In the genomic region with DNA sequence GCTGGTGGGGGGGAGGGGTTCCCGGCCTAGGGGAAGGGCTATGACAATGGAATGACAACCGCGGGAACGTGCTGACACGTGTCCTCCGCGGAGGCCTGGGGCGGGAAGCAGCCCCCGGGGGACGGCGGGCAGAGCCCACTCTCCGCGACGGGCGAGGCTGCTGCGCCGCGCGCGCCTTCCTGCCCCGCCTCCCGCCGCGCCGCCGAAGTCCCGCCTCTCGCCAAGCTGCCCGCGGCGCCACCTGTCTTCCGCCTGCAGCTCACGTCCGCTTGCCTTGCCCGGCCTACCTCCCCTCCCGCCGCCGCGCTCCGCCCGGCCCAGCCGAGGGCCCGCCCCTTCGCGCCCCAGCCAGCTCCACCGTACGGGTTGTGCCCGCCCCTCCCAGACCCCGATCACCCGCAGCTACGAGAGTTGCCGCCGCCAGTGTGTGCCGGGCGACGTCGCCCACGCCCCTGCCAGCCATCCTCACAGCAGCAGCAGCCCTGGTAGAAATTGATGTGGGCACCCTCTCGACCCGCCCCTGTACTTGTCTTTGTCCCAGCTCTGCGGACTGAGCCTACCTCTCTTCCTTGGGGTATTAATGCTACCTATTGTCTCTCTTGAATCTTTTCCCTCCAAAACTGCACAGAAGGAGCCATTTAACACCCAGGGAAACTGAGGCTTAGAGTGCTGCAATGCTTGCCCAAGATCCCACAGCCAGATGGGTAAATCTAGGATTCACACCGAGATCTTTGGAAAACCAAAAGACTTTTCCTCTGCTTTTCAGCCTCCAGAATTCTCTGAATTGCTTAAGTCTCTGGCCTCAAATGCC, we compare ENCODE assay signal across 1 cellular context.
TF ChIP-seq lines count a peak whose summit lies in the region.

A gene with protein sequence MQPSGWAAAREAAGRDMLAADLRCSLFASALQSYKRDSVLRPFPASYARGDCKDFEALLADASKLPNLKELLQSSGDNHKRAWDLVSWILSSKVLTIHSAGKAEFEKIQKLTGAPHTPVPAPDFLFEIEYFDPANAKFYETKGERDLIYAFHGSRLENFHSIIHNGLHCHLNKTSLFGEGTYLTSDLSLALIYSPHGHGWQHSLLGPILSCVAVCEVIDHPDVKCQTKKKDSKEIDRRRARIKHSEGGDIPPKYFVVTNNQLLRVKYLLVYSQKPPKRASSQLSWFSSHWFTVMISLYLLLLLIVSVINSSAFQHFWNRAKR (minus strand): TSS at position 180 of the 811 bp plus-strand sequence. CDS start 457 bp downstream, outside the sequence.

TF ChIP-seq in HEK293, 187 proteins besides CTCF, POLR2A, EP300 and RAD21 (continued from another document):
- TF ChIP-seq, protein P1, sequence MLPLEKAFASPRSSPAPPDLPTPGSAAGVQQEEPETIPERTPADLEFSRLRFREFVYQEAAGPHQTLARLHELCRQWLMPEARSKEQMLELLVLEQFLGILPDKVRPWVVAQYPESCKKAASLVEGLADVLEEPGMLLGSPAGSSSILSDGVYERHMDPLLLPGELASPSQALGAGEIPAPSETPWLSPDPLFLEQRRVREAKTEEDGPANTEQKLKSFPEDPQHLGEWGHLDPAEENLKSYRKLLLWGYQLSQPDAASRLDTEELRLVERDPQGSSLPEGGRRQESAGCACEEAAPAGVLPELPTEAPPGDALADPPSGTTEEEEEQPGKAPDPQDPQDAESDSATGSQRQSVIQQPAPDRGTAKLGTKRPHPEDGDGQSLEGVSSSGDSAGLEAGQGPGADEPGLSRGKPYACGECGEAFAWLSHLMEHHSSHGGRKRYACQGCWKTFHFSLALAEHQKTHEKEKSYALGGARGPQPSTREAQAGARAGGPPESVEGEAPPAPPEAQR (tag by site-specific recombination; IDR thresholded peaks at IDR 0.05) = no peak
- TF ChIP-seq ZNF157 (tag by site-specific recombination; IDR thresholded peaks at IDR 0.05) (no peak), ZFP37 (tag by site-specific recombination; IDR thresholded peaks at IDR 0.05) (0 out of 2 replicates have a peak, but pooled peaks have one; percentile 59), ZBTB21 (tag by site-specific recombination; IDR thresholded peaks at IDR 0.05) (0 out of 2 replicates have a peak, but pooled peaks have one; percentile 8), ZNF521 (tag by site-specific recombination; IDR thresholded peaks at IDR 0.05) (no peak), ZNF629 (tag by site-specific recombination; IDR thresholded peaks at IDR 0.05) (0 out of 2 replicates have a peak, but pooled peaks have one; percentile 20), HOXC10 (CRISPR knock-in tag; IDR thresholded peaks at IDR 0.05) (0 out of 2 replicates have a peak, but pooled peaks have one; percentile 23), SP2 (tag by site-specific recombination; IDR thresholded peaks at IDR 0.05) (peak; percentile 87), KLF9 (tag by site-specific recombination; IDR thresholded peaks at IDR 0.05; ENCODE audit: low read depth) (peak; percentile 78), ZBTB8A (tag by site-specific recombination; IDR thresholded peaks at IDR 0.05) (peak; percentile 72), ZNF596 (tag by site-specific recombination; IDR thresholded peaks at IDR 0.05) (peak; percentile 51; the same call in 1 of the 2 replicates), ZFP41 (tag by site-specific recombination; IDR thresholded peaks at IDR 0.05; ENCODE audit: borderline replicate concordance) (no peak), ZFHX2 (tag by site-specific recombination; conservative IDR thresholded peaks at IDR 0.05) (peak; percentile 89), ZNF747 (tag by site-specific recombination; IDR thresholded peaks at IDR 0.05) (no peak), GLIS1 (tag by site-specific recombination; IDR thresholded peaks at IDR 0.05) (peak; percentile 88; the same call in 1 of the 2 replicates), ZNF768 (tag by site-specific recombination; IDR thresholded peaks at IDR 0.05) (no peak), ZNF623 (tag by site-specific recombination; IDR thresholded peaks at IDR 0.05) (peak; percentile 14; the same call in 1 of the 2 replicates), ZNF366 (tag by site-specific recombination; conservative IDR thresholded peaks at IDR 0.05) (no peak), KLF7 (tag by site-specific recombination; IDR thresholded peaks at IDR 0.05; ENCODE audit: borderline replicate concordance) (0 out of 2 replicates have a peak, but pooled peaks have one; percentile 50), ZNF548 (tag by site-specific recombination; IDR thresholded peaks at IDR 0.05) (no peak), SCRT2 (tag by site-specific recombination; IDR thresholded peaks at IDR 0.05) (0 out of 2 replicates have a peak, but pooled peaks have one; percentile 8), IKZF3 (tag by site-specific recombination; IDR thresholded peaks at IDR 0.05) (peak; percentile 83), EGR2 (tag by site-specific recombination; IDR thresholded peaks at IDR 0.05; ENCODE audit: low read depth) (peak; percentile 62; the same call in 1 of the 2 replicates), ZNF335 (tag by site-specific recombination; conservative IDR thresholded peaks at IDR 0.05) (peak; percentile 77), GLIS2 (tag by site-specific recombination; IDR thresholded peaks at IDR 0.05) (peak; percentile 80)
- TF ChIP-seq, protein P2, sequence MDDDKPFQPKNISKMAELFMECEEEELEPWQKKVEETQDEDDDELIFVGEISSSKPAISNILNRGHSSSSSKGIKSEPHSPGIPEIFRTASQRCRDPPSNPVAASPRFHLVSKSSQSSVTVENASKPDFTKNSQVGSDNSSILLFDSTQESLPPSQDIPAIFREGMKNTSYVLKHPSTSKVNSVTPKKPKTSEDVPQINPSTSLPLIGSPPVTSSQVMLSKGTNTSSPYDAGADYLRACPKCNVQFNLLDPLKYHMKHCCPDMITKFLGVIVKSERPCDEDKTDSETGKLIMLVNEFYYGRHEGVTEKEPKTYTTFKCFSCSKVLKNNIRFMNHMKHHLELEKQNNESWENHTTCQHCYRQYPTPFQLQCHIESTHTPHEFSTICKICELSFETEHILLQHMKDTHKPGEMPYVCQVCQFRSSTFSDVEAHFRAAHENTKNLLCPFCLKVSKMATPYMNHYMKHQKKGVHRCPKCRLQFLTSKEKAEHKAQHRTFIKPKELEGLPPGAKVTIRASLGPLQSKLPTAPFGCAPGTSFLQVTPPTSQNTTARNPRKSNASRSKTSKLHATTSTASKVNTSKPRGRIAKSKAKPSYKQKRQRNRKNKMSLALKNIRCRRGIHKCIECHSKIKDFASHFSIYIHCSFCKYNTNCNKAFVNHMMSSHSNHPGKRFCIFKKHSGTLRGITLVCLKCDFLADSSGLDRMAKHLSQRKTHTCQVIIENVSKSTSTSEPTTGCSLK (tag by site-specific recombination; IDR thresholded peaks at IDR 0.05) = no peak
- TF ChIP-seq, protein P3, sequence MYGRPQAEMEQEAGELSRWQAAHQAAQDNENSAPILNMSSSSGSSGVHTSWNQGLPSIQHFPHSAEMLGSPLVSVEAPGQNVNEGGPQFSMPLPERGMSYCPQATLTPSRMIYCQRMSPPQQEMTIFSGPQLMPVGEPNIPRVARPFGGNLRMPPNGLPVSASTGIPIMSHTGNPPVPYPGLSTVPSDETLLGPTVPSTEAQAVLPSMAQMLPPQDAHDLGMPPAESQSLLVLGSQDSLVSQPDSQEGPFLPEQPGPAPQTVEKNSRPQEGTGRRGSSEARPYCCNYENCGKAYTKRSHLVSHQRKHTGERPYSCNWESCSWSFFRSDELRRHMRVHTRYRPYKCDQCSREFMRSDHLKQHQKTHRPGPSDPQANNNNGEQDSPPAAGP (tag by site-specific recombination; IDR thresholded peaks at IDR 0.05) = 0 out of 2 replicates have a peak, but pooled peaks have one; percentile 43
- TF ChIP-seq, protein P4, sequence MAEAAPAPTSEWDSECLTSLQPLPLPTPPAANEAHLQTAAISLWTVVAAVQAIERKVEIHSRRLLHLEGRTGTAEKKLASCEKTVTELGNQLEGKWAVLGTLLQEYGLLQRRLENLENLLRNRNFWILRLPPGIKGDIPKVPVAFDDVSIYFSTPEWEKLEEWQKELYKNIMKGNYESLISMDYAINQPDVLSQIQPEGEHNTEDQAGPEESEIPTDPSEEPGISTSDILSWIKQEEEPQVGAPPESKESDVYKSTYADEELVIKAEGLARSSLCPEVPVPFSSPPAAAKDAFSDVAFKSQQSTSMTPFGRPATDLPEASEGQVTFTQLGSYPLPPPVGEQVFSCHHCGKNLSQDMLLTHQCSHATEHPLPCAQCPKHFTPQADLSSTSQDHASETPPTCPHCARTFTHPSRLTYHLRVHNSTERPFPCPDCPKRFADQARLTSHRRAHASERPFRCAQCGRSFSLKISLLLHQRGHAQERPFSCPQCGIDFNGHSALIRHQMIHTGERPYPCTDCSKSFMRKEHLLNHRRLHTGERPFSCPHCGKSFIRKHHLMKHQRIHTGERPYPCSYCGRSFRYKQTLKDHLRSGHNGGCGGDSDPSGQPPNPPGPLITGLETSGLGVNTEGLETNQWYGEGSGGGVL (tag by site-specific recombination; IDR thresholded peaks at IDR 0.05) = peak; percentile 76; the same call in 1 of the 2 replicates
- TF ChIP-seq, protein P5, sequence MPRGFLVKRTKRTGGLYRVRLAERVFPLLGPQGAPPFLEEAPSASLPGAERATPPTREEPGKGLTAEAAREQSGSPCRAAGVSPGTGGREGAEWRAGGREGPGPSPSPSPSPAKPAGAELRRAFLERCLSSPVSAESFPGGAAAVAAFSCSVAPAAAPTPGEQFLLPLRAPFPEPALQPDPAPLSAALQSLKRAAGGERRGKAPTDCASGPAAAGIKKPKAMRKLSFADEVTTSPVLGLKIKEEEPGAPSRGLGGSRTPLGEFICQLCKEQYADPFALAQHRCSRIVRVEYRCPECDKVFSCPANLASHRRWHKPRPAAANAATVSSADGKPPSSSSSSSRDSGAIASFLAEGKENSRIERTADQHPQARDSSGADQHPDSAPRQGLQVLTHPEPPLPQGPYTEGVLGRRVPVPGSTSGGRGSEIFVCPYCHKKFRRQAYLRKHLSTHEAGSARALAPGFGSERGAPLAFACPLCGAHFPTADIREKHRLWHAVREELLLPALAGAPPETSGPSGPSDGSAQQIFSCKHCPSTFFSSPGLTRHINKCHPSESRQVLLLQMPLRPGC (tag by site-specific recombination; IDR thresholded peaks at IDR 0.05) = peak; percentile 60; the same call in 1 of the 2 replicates
- TF ChIP-seq, protein P6, sequence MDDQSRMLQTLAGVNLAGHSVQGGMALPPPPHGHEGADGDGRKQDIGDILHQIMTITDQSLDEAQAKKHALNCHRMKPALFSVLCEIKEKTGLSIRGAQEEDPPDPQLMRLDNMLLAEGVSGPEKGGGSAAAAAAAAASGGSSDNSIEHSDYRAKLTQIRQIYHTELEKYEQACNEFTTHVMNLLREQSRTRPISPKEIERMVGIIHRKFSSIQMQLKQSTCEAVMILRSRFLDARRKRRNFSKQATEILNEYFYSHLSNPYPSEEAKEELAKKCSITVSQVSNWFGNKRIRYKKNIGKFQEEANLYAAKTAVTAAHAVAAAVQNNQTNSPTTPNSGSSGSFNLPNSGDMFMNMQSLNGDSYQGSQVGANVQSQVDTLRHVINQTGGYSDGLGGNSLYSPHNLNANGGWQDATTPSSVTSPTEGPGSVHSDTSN (CRISPR knock-in tag; IDR thresholded peaks at IDR 0.05) = no peak; the same call in 1 of the 2 replicates
- TF ChIP-seq, protein P7, sequence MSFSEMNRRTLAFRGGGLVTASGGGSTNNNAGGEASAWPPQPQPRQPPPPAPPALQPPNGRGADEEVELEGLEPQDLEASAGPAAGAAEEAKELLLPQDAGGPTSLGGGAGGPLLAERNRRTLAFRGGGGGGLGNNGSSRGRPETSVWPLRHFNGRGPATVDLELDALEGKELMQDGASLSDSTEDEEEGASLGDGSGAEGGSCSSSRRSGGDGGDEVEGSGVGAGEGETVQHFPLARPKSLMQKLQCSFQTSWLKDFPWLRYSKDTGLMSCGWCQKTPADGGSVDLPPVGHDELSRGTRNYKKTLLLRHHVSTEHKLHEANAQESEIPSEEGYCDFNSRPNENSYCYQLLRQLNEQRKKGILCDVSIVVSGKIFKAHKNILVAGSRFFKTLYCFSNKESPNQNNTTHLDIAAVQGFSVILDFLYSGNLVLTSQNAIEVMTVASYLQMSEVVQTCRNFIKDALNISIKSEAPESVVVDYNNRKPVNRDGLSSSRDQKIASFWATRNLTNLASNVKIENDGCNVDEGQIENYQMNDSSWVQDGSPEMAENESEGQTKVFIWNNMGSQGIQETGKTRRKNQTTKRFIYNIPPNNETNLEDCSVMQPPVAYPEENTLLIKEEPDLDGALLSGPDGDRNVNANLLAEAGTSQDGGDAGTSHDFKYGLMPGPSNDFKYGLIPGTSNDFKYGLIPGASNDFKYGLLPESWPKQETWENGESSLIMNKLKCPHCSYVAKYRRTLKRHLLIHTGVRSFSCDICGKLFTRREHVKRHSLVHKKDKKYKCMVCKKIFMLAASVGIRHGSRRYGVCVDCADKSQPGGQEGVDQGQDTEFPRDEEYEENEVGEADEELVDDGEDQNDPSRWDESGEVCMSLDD (tag by site-specific recombination; IDR thresholded peaks at IDR 0.05) = peak; percentile 34; the same call in 1 of the 2 replicates
- TF ChIP-seq, protein P8, sequence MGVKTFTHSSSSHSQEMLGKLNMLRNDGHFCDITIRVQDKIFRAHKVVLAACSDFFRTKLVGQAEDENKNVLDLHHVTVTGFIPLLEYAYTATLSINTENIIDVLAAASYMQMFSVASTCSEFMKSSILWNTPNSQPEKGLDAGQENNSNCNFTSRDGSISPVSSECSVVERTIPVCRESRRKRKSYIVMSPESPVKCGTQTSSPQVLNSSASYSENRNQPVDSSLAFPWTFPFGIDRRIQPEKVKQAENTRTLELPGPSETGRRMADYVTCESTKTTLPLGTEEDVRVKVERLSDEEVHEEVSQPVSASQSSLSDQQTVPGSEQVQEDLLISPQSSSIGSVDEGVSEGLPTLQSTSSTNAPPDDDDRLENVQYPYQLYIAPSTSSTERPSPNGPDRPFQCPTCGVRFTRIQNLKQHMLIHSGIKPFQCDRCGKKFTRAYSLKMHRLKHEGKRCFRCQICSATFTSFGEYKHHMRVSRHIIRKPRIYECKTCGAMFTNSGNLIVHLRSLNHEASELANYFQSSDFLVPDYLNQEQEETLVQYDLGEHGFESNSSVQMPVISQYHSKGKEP (tag by site-specific recombination; IDR thresholded peaks at IDR 0.05) = peak; percentile 91
- TF ChIP-seq, protein P9, sequence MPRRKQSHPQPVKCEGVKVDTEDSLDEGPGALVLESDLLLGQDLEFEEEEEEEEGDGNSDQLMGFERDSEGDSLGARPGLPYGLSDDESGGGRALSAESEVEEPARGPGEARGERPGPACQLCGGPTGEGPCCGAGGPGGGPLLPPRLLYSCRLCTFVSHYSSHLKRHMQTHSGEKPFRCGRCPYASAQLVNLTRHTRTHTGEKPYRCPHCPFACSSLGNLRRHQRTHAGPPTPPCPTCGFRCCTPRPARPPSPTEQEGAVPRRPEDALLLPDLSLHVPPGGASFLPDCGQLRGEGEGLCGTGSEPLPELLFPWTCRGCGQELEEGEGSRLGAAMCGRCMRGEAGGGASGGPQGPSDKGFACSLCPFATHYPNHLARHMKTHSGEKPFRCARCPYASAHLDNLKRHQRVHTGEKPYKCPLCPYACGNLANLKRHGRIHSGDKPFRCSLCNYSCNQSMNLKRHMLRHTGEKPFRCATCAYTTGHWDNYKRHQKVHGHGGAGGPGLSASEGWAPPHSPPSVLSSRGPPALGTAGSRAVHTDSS (tag by site-specific recombination; IDR thresholded peaks at IDR 0.05) = no peak
